In genomic region chr1:242890211-242890741, GRCh38 we compare ENCODE assay signal across 11 cellular contexts.
A peak's percentile ranks its signal among the peaks of the same experiment; 100 is the strongest.
DNase-seq lines count a peak whose midpoint lies in the region; ATAC-seq, FAIRE-seq and TF ChIP-seq lines count a peak whose summit lies in the region.
"Had no signal": no experiment of that assay in that cellular context is flagged by ENCODE, and none has a peak within 500 bp of the region (broad histone marks: within the 10 kb centered on the region; RNA-seq: fewer than 3 reads in every experiment).

No MANE protein-coding gene starts in this region.

- peak; percentile 80 to 81; a peak in 5 of 6 replicates for ATAC-seq in A549
- peak; percentile 88 for ATAC-seq in K562
- ATAC-seq: T-cell had no signal

- DNase-seq in A549 (ENCODE audit: low read depth in 1 of 2, low spot score in 1 of 2) (peak in 1 of 2 experiments; percentile 39), K562 (ENCODE audit: extremely low read depth in 1 of 4, low spot score in 3 of 4) (peak in 1 of 4 experiments; percentile 25), left kidney (ENCODE audit: low read depth, low spot score) (peak; percentile 89), HCEC 1CT (no peak), DMS53 treated with DMSO at 0.1 percent for 48 hours (lab: John Stamatoyannopoulos, UW; ENCODE audit: unreplicated experiment) (no peak), NAMALWA (ENCODE audit: low spot score) (no peak), tibial artery (no peak)
- DNase-seq: naive B cell, T-cell had no signal

- no peak overlapping the region for H3K9ac ChIP-seq in K562 (ENCODE audit: insufficient read depth in 1 of 2, low read depth in 2 of 2, low read length in 2 of 2)
- H3K9ac ChIP-seq: KMS-11 had no signal

- FAIRE-seq in A549 (lab: Jason Lieb, UNC) = no peak
- FAIRE-seq in K562 (lab: Jason Lieb, UNC) = no peak

- TF ChIP-seq EP300 in A549 (IDR thresholded peaks at IDR 0.05) = no peak
- TF ChIP-seq EP300 in K562 (IDR thresholded peaks at IDR 0.05; ENCODE audit: low read length) = no peak

- 78% methylated on average over 15 of the region's 42 CpGs for WGBS in A549 (ENCODE audit: missing lambda C conversion rate)
- WGBS in K562 (ENCODE audit: insufficient coverage, low coverage, missing lambda C conversion rate) = 3% methylated on average over 37 of the region's 42 CpGs

- POLR2A ChIA-PET in A549 (lab: Yijun Ruan, JAX) = no interaction called here
- POLR2A ChIA-PET in HEK293 (lab: Yijun Ruan, JAX) = no interaction called here
- POLR2A ChIA-PET in K562 (lab: Yijun Ruan, JAX) = no interaction called here

- H3K27ac ChIP-seq in A549 = no peak overlapping the region
- H3K27ac ChIP-seq in HEK293 (ENCODE audit: extremely low read depth, low read depth, low read length) = no peak overlapping the region
- no peak overlapping the region for H3K27ac ChIP-seq in K562 (ENCODE audit: extremely low read depth, low read depth, low read length)
- H3K27ac ChIP-seq in tibial artery = no peak overlapping the region
- H3K27ac ChIP-seq: KMS-11 had no signal

- no peak for TF ChIP-seq RAD21 in A549 (conservative IDR thresholded peaks at IDR 0.05 in 1 of 2, IDR thresholded peaks at IDR 0.05 in 1 of 2)
- no peak for TF ChIP-seq RAD21 in K562 (CRISPR knock-in tag; conservative IDR thresholded peaks at IDR 0.05 in 1 of 2, IDR thresholded peaks at IDR 0.05 in 1 of 2)

- intact Hi-C loops in K562 (cut with micrococcal nuclease) (no loop called here), tibial artery (cut with DNase I; ENCODE audit: low total_unique reads) (no loop called here)

- H3K4me1 ChIP-seq in A549 (peaks cover 16% of the 10 kb centered on the region), HEK293 (ENCODE audit: control insufficient read depth, insufficient read depth, low read length) (no peaks in the 10 kb centered on the region), K562 (replicated peaks in 1 of 2; ENCODE audit: control insufficient read depth in 2 of 2, insufficient read depth in 2 of 2, low read length in 2 of 2) (peaks cover 0 to 7% of the 10 kb centered on the region in 2 experiments; a peak in 1 of 5 replicates), tibial artery (peaks cover 0 to 4% (median 0%) of the 10 kb centered on the region in 4 donors)

- no peak overlapping the region for H3K4me2 ChIP-seq in A549
- H3K4me2 ChIP-seq in K562 (ENCODE audit: insufficient read depth, low read length) = no peak overlapping the region
- H3K4me2 ChIP-seq: KMS-11 had no signal

- no TSS peak for BruUV-seq in K562 (replicated peaks; lab: Mats Ljungman, UMichigan)

- in situ Hi-C loops in K562 (cut with MboI) = no loop called here

- no peaks in the 10 kb centered on the region for H3K79me2 ChIP-seq in K562 (ENCODE audit: control insufficient read depth, insufficient read depth, low read length)

- no peak overlapping the region for H3K4me3 ChIP-seq in A549
- no peak overlapping the region for H3K4me3 ChIP-seq in HEK293 (ENCODE audit: low read depth, low read length)
- no peak overlapping the region for H3K4me3 ChIP-seq in K562
- no peak overlapping the region for H3K4me3 ChIP-seq in tibial artery

- no peak for TF ChIP-seq POLR2A in A549 (IDR thresholded peaks at IDR 0.05; ENCODE audit: low read length)
- no peak for TF ChIP-seq POLR2A in K562 (conservative IDR thresholded peaks at IDR 0.05)

- no peak overlapping the region for H2AFZ ChIP-seq in K562 (ENCODE audit: low read depth, low read length)

- H3K9me3 ChIP-seq in A549 = no peaks in the 10 kb centered on the region
- H3K9me3 ChIP-seq in HEK293 (ENCODE audit: control insufficient read depth, insufficient read depth, low read depth, low read length) = no peaks in the 10 kb centered on the region
- H3K9me3 ChIP-seq in K562 (replicated peaks; ENCODE audit: control insufficient read depth, insufficient read depth, low read depth, low read length) = no peaks in the 10 kb centered on the region
- no peaks in the 10 kb centered on the region for H3K9me3 ChIP-seq in tibial artery

- H3K9me1 ChIP-seq in K562 (ENCODE audit: control insufficient read depth, insufficient read depth, low read length) = no peaks in the 10 kb centered on the region

- no peaks in the 10 kb centered on the region for H3K36me3 ChIP-seq in HEK293 (ENCODE audit: control insufficient read depth in 2 of 2, insufficient read depth in 1 of 2, low read length in 2 of 2)
- no peaks in the 10 kb centered on the region for H3K36me3 ChIP-seq in K562 (ENCODE audit: control insufficient read depth, insufficient read depth, low read length)
- no peaks in the 10 kb centered on the region for H3K36me3 ChIP-seq in tibial artery

- H3K27me3 ChIP-seq in K562 (ENCODE audit: control insufficient read depth in 2 of 2, insufficient read depth in 2 of 2, low read length in 2 of 2) (peaks cover 0 to 7% of the 10 kb centered on the region in 2 experiments; a peak in 1 of 5 replicates), tibial artery (peaks cover 0 to 13% of the 10 kb centered on the region in 2 donors)

- H4K20me1 ChIP-seq in K562 (replicated peaks; ENCODE audit: control insufficient read depth, insufficient read depth, low read length) = no peaks in the 10 kb centered on the region

- TF ChIP-seq CTCF in A549 (IDR thresholded peaks at IDR 0.05) (no peak), HEK293 (tag by site-specific recombination; IDR thresholded peaks at IDR 0.05) (no peak), K562 (IDR thresholded peaks at IDR 0.05 in 2 of 3, conservative IDR thresholded peaks at IDR 0.05 in 1 of 3; ENCODE audit: insufficient read depth in 2 of 3, low read depth in 1 of 3, low read length in 3 of 3) (no peak), tibial artery (IDR thresholded peaks at IDR 0.05) (no peak)

- CTCF ChIA-PET in A549 (lab: Yijun Ruan, JAX) (interaction anchor here (0.9 kb wide), 1 partner anchor 1010 kb away, joined by 3 read pairs; no protein-coding TSS in a partner anchor), HEK293 (lab: Yijun Ruan, JAX) (no interaction called here), K562 (lab: Yijun Ruan, JAX; ENCODE audit: low intra/inter-chr PET ratio) (no interaction called here)

TF ChIP-seq in A549, 52 proteins besides CTCF, POLR2A, EP300 and RAD21 (continues in another document):
- TF ChIP-seq SMC3 (IDR thresholded peaks at IDR 0.05) (no peak), EHMT2 (IDR thresholded peaks at IDR 0.05; ENCODE audit: low read depth) (peak; percentile 49; the same call in 1 of the 2 replicates)

TF ChIP-seq in HEK293, 187 proteins besides CTCF, POLR2A, EP300 and RAD21:
- TF ChIP-seq REST (tag by site-specific recombination; IDR thresholded peaks at IDR 0.05) (peak; percentile 91), ZNF211 (tag by site-specific recombination; IDR thresholded peaks at IDR 0.05; ENCODE audit: low read depth) (no peak), ZFHX2 (tag by site-specific recombination; conservative IDR thresholded peaks at IDR 0.05) (0 out of 2 replicates have a peak, but pooled peaks have one; percentile 12)
TF ChIP-seq in HEK293: peak in this region for 2.

TF ChIP-seq in K562, 482 proteins besides CTCF, POLR2A, EP300 and RAD21 (continues in another document):
- TF ChIP-seq CCNT2 (IDR thresholded peaks at IDR 0.05; ENCODE audit: borderline replicate concordance, extremely low read depth, insufficient read length, low read depth, low read length) (no peak), TCF7 (IDR thresholded peaks at IDR 0.05; ENCODE audit: borderline replicate concordance) (no peak), ZNF384 (IDR thresholded peaks at IDR 0.05; ENCODE audit: low read depth, low read length) (no peak), SUPT5H (IDR thresholded peaks at IDR 0.05) (no peak), MIER1 (IDR thresholded peaks at IDR 0.05; ENCODE audit: low read depth) (0 out of 2 replicates have a peak, but pooled peaks have one; percentile 55), ZFP30 (CRISPR knock-in tag; IDR thresholded peaks at IDR 0.05; ENCODE audit: borderline replicate concordance) (no peak), DACH1 (IDR thresholded peaks at IDR 0.05; ENCODE audit: partially characterized antibody) (no peak), ELF2 (CRISPR knock-in tag; IDR thresholded peaks at IDR 0.05) (no peak), ZNF778 (CRISPR knock-in tag; IDR thresholded peaks at IDR 0.05) (no peak), REST (CRISPR knock-in tag; IDR thresholded peaks at IDR 0.05; ENCODE audit: low read depth) (peak; percentile 25; the same call in 1 of the 2 replicates), ZNF707 (CRISPR knock-in tag; conservative IDR thresholded peaks at IDR 0.05) (no peak), MECOM (CRISPR knock-in tag; IDR thresholded peaks at IDR 0.05) (no peak), CREM (IDR thresholded peaks at IDR 0.05; ENCODE audit: low read depth) (no peak), KLF10 (CRISPR knock-in tag; IDR thresholded peaks at IDR 0.05) (no peak), EHMT2 (IDR thresholded peaks at IDR 0.05) (peak; percentile 64; the same call in 1 of the 2 replicates), BRD9 (IDR thresholded peaks at IDR 0.05; ENCODE audit: low read depth, partially characterized antibody) (no peak), CXXC5 (CRISPR knock-in tag; IDR thresholded peaks at IDR 0.05) (no peak)
